1 cellular context compared by ENCODE assay signal in the genomic region with DNA sequence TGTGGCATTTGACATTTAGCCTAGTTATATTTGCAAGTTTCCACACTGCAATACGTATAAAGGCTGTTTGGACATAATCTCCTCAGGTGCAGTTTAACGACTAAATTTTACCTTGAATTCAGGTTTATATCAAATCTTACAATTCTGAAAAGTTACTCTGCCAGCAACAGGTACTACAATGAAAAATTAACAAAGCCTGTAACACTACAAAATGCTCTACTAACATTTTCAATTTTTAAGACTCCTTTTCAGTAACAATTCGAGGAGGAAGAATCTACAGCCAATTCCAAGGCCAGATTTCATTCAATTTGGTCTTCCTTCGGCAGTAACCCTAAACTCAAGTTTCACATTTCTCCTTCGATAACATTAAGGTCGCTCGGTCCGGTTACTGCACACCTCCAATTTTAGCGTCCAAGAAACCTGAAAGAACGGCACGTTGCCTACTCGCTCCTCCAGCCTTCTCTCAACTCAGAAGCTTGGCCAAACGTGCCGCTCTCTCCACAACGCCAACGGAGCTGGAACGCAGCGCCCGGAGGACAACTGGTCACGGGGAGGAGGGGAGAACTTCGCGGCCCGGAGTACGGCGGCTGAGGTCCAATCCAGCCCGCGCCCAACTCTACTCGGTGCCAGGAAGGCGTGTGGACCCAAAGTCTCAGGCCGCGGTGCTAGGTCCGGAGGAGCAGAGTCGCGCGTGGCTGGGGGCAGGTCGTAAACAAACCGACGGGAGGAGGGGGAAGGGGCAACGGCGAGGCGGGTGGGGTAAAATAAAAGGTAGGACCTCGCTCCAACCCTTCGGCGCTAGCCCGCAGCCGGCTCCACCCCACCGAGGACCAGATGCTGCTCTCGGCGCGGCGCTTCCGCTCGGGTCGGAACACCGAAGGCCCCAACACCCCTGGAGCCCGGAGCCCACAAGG.
TF ChIP-seq lines count a peak whose summit lies in the region.

No MANE protein-coding gene starts in this region.

TF ChIP-seq in K562, 482 proteins besides CTCF, POLR2A, EP300 and RAD21 (continued from another document and continues in another):
- TF ChIP-seq DPF2 (IDR thresholded peaks at IDR 0.05) (no peak), FUS (optimal IDR thresholded peaks at IDR 0.05; ENCODE audit: low read depth, low read length) (peak; percentile 69), STAT5A (IDR thresholded peaks at IDR 0.05; ENCODE audit: borderline replicate concordance, low read length) (no peak), RBM14 (IDR thresholded peaks at IDR 0.05; ENCODE audit: borderline replicate concordance, insufficient read depth, low read depth, low read length) (0 out of 2 replicates have a peak, but pooled peaks have one; percentile 75), GTF2F1 (IDR thresholded peaks at IDR 0.05; ENCODE audit: low read depth, low read length) (no peak), SMC3 (conservative IDR thresholded peaks at IDR 0.05; ENCODE audit: insufficient read depth, low read depth, low read length) (no peak), ELF4 (CRISPR knock-in tag; IDR thresholded peaks at IDR 0.05) (no peak), FIP1L1 (IDR thresholded peaks at IDR 0.05; ENCODE audit: low read depth, low read length, poor library complexity, severe bottlenecking) (peak; percentile 55), HNRNPL (IDR thresholded peaks at IDR 0.05; ENCODE audit: low read depth, low read length) (no peak), POU5F1 (IDR thresholded peaks at IDR 0.05; ENCODE audit: borderline replicate concordance, low read depth, low read length, partially characterized antibody) (no peak), NFRKB (IDR thresholded peaks at IDR 0.05; ENCODE audit: low read depth) (no peak), HLTF (IDR thresholded peaks at IDR 0.05) (no peak), ARID2 (IDR thresholded peaks at IDR 0.05) (peak; percentile 5; the same call in 1 of the 2 replicates), EWSR1 (IDR thresholded peaks at IDR 0.05; ENCODE audit: borderline replicate concordance, low read depth, partially characterized antibody) (no peak), E2F6 (IDR thresholded peaks at IDR 0.05; ENCODE audit: borderline replicate concordance in 1 of 2, extremely low read depth in 1 of 2, insufficient read depth in 1 of 2, insufficient read length in 1 of 2, low read depth in 1 of 2, low read length in 1 of 2, poor library complexity in 1 of 2, severe bottlenecking in 1 of 2) (peak in 1 of 2 experiments; percentile 10), VEZF1 (CRISPR knock-in tag; IDR thresholded peaks at IDR 0.05) (no peak), DNMT1 (IDR thresholded peaks at IDR 0.05) (no peak), NCOA4 (IDR thresholded peaks at IDR 0.05; ENCODE audit: partially characterized antibody) (no peak), ZFP91 (CRISPR knock-in tag; IDR thresholded peaks at IDR 0.05) (no peak), ZNF239 (CRISPR knock-in tag; IDR thresholded peaks at IDR 0.05) (no peak), KLF13 (tag; IDR thresholded peaks at IDR 0.05; ENCODE audit: borderline replicate concordance, low read depth) (no peak), HDAC1 (IDR thresholded peaks at IDR 0.05) (peak in 1 of 2 experiments; percentile 59; a peak in 2 of 4 replicates), TCF7 (IDR thresholded peaks at IDR 0.05; ENCODE audit: borderline replicate concordance) (peak; percentile 30; the same call in 1 of the 2 replicates), ZNF668 (CRISPR knock-in tag; IDR thresholded peaks at IDR 0.05) (no peak), ZNF232 (CRISPR knock-in tag; IDR thresholded peaks at IDR 0.05) (no peak), ZSCAN29 (IDR thresholded peaks at IDR 0.05) (no peak), TEAD1 (CRISPR knock-in tag; IDR thresholded peaks at IDR 0.05) (no peak), ETV1 (tag; conservative IDR thresholded peaks at IDR 0.05; ENCODE audit: low read depth) (no peak), ATF1 (CRISPR knock-in tag; IDR thresholded peaks at IDR 0.05) (no peak), ATF1 (tag; IDR thresholded peaks at IDR 0.05) (no peak), ZNF280B (CRISPR knock-in tag; IDR thresholded peaks at IDR 0.05) (no peak), BRCA1 (IDR thresholded peaks at IDR 0.05) (no peak), BRCA1 (CRISPR knock-in tag; IDR thresholded peaks at IDR 0.05) (no peak)
- TF ChIP-seq, protein P1, sequence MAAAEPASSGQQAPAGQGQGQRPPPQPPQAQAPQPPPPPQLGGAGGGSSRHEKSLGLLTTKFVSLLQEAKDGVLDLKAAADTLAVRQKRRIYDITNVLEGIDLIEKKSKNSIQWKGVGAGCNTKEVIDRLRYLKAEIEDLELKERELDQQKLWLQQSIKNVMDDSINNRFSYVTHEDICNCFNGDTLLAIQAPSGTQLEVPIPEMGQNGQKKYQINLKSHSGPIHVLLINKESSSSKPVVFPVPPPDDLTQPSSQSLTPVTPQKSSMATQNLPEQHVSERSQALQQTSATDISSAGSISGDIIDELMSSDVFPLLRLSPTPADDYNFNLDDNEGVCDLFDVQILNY (CRISPR knock-in tag; IDR thresholded peaks at IDR 0.05), result no peak
- TF ChIP-seq, protein P2, sequence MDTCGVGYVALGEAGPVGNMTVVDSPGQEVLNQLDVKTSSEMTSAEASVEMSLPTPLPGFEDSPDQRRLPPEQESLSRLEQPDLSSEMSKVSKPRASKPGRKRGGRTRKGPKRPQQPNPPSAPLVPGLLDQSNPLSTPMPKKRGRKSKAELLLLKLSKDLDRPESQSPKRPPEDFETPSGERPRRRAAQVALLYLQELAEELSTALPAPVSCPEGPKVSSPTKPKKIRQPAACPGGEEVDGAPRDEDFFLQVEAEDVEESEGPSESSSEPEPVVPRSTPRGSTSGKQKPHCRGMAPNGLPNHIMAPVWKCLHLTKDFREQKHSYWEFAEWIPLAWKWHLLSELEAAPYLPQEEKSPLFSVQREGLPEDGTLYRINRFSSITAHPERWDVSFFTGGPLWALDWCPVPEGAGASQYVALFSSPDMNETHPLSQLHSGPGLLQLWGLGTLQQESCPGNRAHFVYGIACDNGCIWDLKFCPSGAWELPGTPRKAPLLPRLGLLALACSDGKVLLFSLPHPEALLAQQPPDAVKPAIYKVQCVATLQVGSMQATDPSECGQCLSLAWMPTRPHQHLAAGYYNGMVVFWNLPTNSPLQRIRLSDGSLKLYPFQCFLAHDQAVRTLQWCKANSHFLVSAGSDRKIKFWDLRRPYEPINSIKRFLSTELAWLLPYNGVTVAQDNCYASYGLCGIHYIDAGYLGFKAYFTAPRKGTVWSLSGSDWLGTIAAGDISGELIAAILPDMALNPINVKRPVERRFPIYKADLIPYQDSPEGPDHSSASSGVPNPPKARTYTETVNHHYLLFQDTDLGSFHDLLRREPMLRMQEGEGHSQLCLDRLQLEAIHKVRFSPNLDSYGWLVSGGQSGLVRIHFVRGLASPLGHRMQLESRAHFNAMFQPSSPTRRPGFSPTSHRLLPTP (IDR thresholded peaks at IDR 0.05; ENCODE audit: borderline replicate concordance, extremely low read depth, insufficient read length), result no peak
- TF ChIP-seq, protein P3, sequence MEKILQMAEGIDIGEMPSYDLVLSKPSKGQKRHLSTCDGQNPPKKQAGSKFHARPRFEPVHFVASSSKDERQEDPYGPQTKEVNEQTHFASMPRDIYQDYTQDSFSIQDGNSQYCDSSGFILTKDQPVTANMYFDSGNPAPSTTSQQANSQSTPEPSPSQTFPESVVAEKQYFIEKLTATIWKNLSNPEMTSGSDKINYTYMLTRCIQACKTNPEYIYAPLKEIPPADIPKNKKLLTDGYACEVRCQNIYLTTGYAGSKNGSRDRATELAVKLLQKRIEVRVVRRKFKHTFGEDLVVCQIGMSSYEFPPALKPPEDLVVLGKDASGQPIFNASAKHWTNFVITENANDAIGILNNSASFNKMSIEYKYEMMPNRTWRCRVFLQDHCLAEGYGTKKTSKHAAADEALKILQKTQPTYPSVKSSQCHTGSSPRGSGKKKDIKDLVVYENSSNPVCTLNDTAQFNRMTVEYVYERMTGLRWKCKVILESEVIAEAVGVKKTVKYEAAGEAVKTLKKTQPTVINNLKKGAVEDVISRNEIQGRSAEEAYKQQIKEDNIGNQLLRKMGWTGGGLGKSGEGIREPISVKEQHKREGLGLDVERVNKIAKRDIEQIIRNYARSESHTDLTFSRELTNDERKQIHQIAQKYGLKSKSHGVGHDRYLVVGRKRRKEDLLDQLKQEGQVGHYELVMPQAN (IDR thresholded peaks at IDR 0.05; ENCODE audit: borderline replicate concordance), result 0 out of 2 replicates have a peak, but pooled peaks have one; percentile 35
- TF ChIP-seq, protein P4, sequence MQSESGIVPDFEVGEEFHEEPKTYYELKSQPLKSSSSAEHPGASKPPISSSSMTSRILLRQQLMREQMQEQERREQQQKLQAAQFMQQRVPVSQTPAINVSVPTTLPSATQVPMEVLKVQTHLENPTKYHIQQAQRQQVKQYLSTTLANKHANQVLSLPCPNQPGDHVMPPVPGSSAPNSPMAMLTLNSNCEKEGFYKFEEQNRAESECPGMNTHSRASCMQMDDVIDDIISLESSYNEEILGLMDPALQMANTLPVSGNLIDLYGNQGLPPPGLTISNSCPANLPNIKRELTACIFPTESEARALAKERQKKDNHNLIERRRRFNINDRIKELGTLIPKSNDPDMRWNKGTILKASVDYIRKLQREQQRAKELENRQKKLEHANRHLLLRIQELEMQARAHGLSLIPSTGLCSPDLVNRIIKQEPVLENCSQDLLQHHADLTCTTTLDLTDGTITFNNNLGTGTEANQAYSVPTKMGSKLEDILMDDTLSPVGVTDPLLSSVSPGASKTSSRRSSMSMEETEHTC (IDR thresholded peaks at IDR 0.05), result no peak
- TF ChIP-seq, protein P5, sequence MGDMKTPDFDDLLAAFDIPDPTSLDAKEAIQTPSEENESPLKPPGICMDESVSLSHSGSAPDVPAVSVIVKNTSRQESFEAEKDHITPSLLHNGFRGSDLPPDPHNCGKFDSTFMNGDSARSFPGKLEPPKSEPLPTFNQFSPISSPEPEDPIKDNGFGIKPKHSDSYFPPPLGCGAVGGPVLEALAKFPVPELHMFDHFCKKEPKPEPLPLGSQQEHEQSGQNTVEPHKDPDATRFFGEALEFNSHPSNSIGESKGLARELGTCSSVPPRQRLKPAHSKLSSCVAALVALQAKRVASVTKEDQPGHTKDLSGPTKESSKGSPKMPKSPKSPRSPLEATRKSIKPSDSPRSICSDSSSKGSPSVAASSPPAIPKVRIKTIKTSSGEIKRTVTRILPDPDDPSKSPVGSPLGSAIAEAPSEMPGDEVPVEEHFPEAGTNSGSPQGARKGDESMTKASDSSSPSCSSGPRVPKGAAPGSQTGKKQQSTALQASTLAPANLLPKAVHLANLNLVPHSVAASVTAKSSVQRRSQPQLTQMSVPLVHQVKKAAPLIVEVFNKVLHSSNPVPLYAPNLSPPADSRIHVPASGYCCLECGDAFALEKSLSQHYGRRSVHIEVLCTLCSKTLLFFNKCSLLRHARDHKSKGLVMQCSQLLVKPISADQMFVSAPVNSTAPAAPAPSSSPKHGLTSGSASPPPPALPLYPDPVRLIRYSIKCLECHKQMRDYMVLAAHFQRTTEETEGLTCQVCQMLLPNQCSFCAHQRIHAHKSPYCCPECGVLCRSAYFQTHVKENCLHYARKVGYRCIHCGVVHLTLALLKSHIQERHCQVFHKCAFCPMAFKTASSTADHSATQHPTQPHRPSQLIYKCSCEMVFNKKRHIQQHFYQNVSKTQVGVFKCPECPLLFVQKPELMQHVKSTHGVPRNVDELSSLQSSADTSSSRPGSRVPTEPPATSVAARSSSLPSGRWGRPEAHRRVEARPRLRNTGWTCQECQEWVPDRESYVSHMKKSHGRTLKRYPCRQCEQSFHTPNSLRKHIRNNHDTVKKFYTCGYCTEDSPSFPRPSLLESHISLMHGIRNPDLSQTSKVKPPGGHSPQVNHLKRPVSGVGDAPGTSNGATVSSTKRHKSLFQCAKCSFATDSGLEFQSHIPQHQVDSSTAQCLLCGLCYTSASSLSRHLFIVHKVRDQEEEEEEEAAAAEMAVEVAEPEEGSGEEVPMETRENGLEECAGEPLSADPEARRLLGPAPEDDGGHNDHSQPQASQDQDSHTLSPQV (IDR thresholded peaks at IDR 0.05), result no peak
- TF ChIP-seq, protein P6, sequence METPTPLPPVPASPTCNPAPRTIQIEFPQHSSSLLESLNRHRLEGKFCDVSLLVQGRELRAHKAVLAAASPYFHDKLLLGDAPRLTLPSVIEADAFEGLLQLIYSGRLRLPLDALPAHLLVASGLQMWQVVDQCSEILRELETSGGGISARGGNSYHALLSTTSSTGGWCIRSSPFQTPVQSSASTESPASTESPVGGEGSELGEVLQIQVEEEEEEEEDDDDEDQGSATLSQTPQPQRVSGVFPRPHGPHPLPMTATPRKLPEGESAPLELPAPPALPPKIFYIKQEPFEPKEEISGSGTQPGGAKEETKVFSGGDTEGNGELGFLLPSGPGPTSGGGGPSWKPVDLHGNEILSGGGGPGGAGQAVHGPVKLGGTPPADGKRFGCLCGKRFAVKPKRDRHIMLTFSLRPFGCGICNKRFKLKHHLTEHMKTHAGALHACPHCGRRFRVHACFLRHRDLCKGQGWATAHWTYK (CRISPR knock-in tag; IDR thresholded peaks at IDR 0.05), result no peak
